15 cellular contexts compared by ENCODE assay signal in genomic region chr2:53583583-53583982, GRCh38.
A peak's percentile ranks its signal among the peaks of the same experiment; 100 is the strongest.
DNase-seq lines count a peak whose midpoint lies in the region; ATAC-seq and TF ChIP-seq lines count a peak whose summit lies in the region.
"Had no signal": no experiment of that assay in that cellular context is flagged by ENCODE, and none has a peak within 500 bp of the region (broad histone marks: within the 10 kb centered on the region; RNA-seq: fewer than 3 reads in every experiment).

No MANE protein-coding gene starts in this region.

- TF ChIP-seq POLR2A in gastrocnemius medialis (IDR thresholded peaks at IDR 0.05) (no peak), uterus (IDR thresholded peaks at IDR 0.05) (no peak)

- no peaks in the 10 kb centered on the region for H3K9me3 Mint-ChIP-seq in type B pancreatic cell
- H3K9me3 Mint-ChIP-seq: H9 had no signal

- H3K27ac ChIP-seq in HUES48 (ENCODE audit: low read depth, low read length) (peak overlapping the region; percentile 14), gastrocnemius medialis (no peak overlapping the region), uterus (no peak overlapping the region)
- H3K27ac ChIP-seq: C4-2B had no signal

- no peaks in the 10 kb centered on the region for H3K27me3 ChIP-seq in HUES48 (ENCODE audit: control insufficient read depth, insufficient read depth, low read length)
- no peaks in the 10 kb centered on the region for H3K27me3 ChIP-seq in gastrocnemius medialis
- H3K27me3 ChIP-seq in uterus = no peaks in the 10 kb centered on the region

- DNase-seq in NCI-H69 (lab: John Stamatoyannopoulos, UW) (peak; percentile 100), SHP77 (lab: John Stamatoyannopoulos, UW) (peak; percentile 93 to 94), type B pancreatic cell (ENCODE audit: extremely low spot score, unreplicated experiment) (no peak), NCI-H345 treated with DMSO at 0.1 percent for 48 hours (lab: John Stamatoyannopoulos, UW; ENCODE audit: unreplicated experiment) (no peak), gastrocnemius medialis (no peak), uterus (no peak)
- DNase-seq: AML-193; CD4-positive, alpha-beta memory T cell; DMS153; DND-41; EL; H9 had no signal

- no peaks in the 10 kb centered on the region for H3K4me1 Mint-ChIP-seq in type B pancreatic cell (ENCODE audit: unreplicated experiment)
- H3K4me1 Mint-ChIP-seq: CD4-positive, alpha-beta memory T cell had no signal

- peaks cover 3% of the 10 kb centered on the region for H3K27me3 Mint-ChIP-seq in type B pancreatic cell

- intact Hi-C loops in gastrocnemius medialis (cut with DNase I; ENCODE audit: low total_unique reads) = no loop called here
- intact Hi-C loops in uterus (cut with DNase I; ENCODE audit: low total_unique reads) = no loop called here

- in situ Hi-C loops in gastrocnemius medialis (cut with MboI; ENCODE audit: low sequenced_read_pairs in 4 of 4) = no loop called here

- H3K36me3 Mint-ChIP-seq in type B pancreatic cell = no peaks in the 10 kb centered on the region
- H3K36me3 Mint-ChIP-seq: CD4-positive, alpha-beta memory T cell had no signal

- H3K4me1 ChIP-seq in HUES48 (ENCODE audit: control insufficient read depth, insufficient read depth, low read length) (no peaks in the 10 kb centered on the region), gastrocnemius medialis (no peaks in the 10 kb centered on the region), uterus (no peaks in the 10 kb centered on the region)

- no peaks in the 10 kb centered on the region for H3K9me3 ChIP-seq in HUES48 (ENCODE audit: control insufficient read depth, insufficient read depth, low read length)
- no peaks in the 10 kb centered on the region for H3K9me3 ChIP-seq in gastrocnemius medialis
- H3K9me3 ChIP-seq in uterus = no peaks in the 10 kb centered on the region

- H3K4me3 Mint-ChIP-seq in type B pancreatic cell = no peak overlapping the region
- H3K4me3 Mint-ChIP-seq: CD4-positive, alpha-beta memory T cell; H9 had no signal

- H3K36me3 ChIP-seq in HUES48 (ENCODE audit: control insufficient read depth, insufficient read depth, low read length) = no peaks in the 10 kb centered on the region
- no peaks in the 10 kb centered on the region for H3K36me3 ChIP-seq in gastrocnemius medialis
- H3K36me3 ChIP-seq in uterus = no peaks in the 10 kb centered on the region

- H3K4me3 ChIP-seq in HUES48 (ENCODE audit: low read depth, low read length) = no peak overlapping the region
- H3K4me3 ChIP-seq in gastrocnemius medialis = no peak overlapping the region
- no peak overlapping the region for H3K4me3 ChIP-seq in uterus
- H3K4me3 ChIP-seq: GM12878 had no signal

- ATAC-seq in gastrocnemius medialis = no peak
- ATAC-seq: GM12878 had no signal

- TF ChIP-seq CTCF in type B pancreatic cell (conservative IDR thresholded peaks at IDR 0.05) (no peak), gastrocnemius medialis (IDR thresholded peaks at IDR 0.05 in 4 of 5, conservative IDR thresholded peaks at IDR 0.05 in 1 of 5) (no peak), uterus (IDR thresholded peaks at IDR 0.05) (no peak)

- no peak overlapping the region for H3K9ac ChIP-seq in HUES48 (ENCODE audit: low read depth, low read length)

- peak overlapping the region; percentile 11 for H3K27ac Mint-ChIP-seq in type B pancreatic cell
- H3K27ac Mint-ChIP-seq: CD4-positive, alpha-beta memory T cell; H9 had no signal

Comparison
In these comparisons a context has a peak if more than half of its experiments do, and no peak if none do; other contexts are left out.
1. DNase-seq: peak in NCI-H69 (single experiment) and SHP77 (2 of 2); none in type B pancreatic cell (single experiment), NCI-H345 treated with DMSO at 0.1 percent for 48 hours (single experiment), gastrocnemius medialis (0 of 2) and uterus (0 of 2).